In genomic region chr19:54415901-54416621, GRCh38 we compare ENCODE assay signal across 1 cellular context.
TF ChIP-seq lines count a peak whose summit lies in the region.

No MANE protein-coding gene starts in this region.

TF ChIP-seq in H1, 55 proteins besides CTCF, POLR2A, EP300 and RAD21 (continued from another document):
- TF ChIP-seq CHD7 (IDR thresholded peaks at IDR 0.05; ENCODE audit: insufficient replicate concordance, low read length) = no peak
- TF ChIP-seq USF2 (IDR thresholded peaks at IDR 0.05; ENCODE audit: low read length) = no peak
- TF ChIP-seq SAP30 (IDR thresholded peaks at IDR 0.05; ENCODE audit: insufficient read depth, insufficient replicate concordance, low read length) = no peak
- no peak for TF ChIP-seq SP1 (IDR thresholded peaks at IDR 0.05; ENCODE audit: low read depth, low read length)
- TF ChIP-seq BCL11A (IDR thresholded peaks at IDR 0.05; ENCODE audit: low read depth in 2 of 2, low read length in 2 of 2) = no peak
- TF ChIP-seq EGR1 (IDR thresholded peaks at IDR 0.05; ENCODE audit: borderline replicate concordance, low read depth, low read length) = no peak
- TF ChIP-seq, protein P1, sequence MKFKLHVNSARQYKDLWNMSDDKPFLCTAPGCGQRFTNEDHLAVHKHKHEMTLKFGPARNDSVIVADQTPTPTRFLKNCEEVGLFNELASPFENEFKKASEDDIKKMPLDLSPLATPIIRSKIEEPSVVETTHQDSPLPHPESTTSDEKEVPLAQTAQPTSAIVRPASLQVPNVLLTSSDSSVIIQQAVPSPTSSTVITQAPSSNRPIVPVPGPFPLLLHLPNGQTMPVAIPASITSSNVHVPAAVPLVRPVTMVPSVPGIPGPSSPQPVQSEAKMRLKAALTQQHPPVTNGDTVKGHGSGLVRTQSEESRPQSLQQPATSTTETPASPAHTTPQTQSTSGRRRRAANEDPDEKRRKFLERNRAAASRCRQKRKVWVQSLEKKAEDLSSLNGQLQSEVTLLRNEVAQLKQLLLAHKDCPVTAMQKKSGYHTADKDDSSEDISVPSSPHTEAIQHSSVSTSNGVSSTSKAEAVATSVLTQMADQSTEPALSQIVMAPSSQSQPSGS (IDR thresholded peaks at IDR 0.05; ENCODE audit: low read length) = no peak
